Comparison of ENCODE assay signal across 1 cellular context in genomic region chr17:5419356-5419958, GRCh38.
TF ChIP-seq lines count a peak whose summit lies in the region.

TSS of gene NUP88 (minus strand) at chr17:5419662. CDS start at chr17:5419650, 12 bp downstream.

TF ChIP-seq in HepG2, 621 proteins besides CTCF, POLR2A, EP300 and RAD21 (continued from another document and continues in another):
- no peak for TF ChIP-seq MTF1 (CRISPR knock-in tag; IDR thresholded peaks at IDR 0.05)
- TF ChIP-seq ZSCAN22 (CRISPR knock-in tag; IDR thresholded peaks at IDR 0.05) = no peak
- TF ChIP-seq ZNF512 (CRISPR knock-in tag; IDR thresholded peaks at IDR 0.05) = no peak
- 0 out of 2 replicates have a peak, but pooled peaks have one; percentile 9 for TF ChIP-seq PBX2 (CRISPR knock-in tag; IDR thresholded peaks at IDR 0.05)
- 0 out of 2 replicates have a peak, but pooled peaks have one; percentile 18 for TF ChIP-seq TFAP4 (IDR thresholded peaks at IDR 0.05; ENCODE audit: borderline replicate concordance, low read depth)
- no peak for TF ChIP-seq ZNF709 (CRISPR knock-in tag; IDR thresholded peaks at IDR 0.05)
- no peak for TF ChIP-seq MEIS1 (CRISPR knock-in tag; IDR thresholded peaks at IDR 0.05; ENCODE audit: borderline replicate concordance)
- TF ChIP-seq ZNF138 (CRISPR knock-in tag; IDR thresholded peaks at IDR 0.05; ENCODE audit: low read depth) = 0 out of 2 replicates have a peak, but pooled peaks have one; percentile 8
- no peak for TF ChIP-seq ZNF367 (CRISPR knock-in tag; IDR thresholded peaks at IDR 0.05; ENCODE audit: borderline replicate concordance)
- no peak for TF ChIP-seq CBX2 (IDR thresholded peaks at IDR 0.05; ENCODE audit: low read depth, low read length)
- TF ChIP-seq CBX2 (CRISPR knock-in tag; IDR thresholded peaks at IDR 0.05; ENCODE audit: low read depth) = no peak
- no peak for TF ChIP-seq ZNF720 (CRISPR knock-in tag; IDR thresholded peaks at IDR 0.05)
- TF ChIP-seq ZNF597 (CRISPR knock-in tag; IDR thresholded peaks at IDR 0.05) = no peak
- TF ChIP-seq ZNF235 (CRISPR knock-in tag; IDR thresholded peaks at IDR 0.05; ENCODE audit: borderline replicate concordance) = no peak; the same call in 1 of the 2 replicates
- no peak for TF ChIP-seq ZNF674 (CRISPR knock-in tag; IDR thresholded peaks at IDR 0.05; ENCODE audit: low read depth)
- no peak for TF ChIP-seq FLYWCH1 (CRISPR knock-in tag; IDR thresholded peaks at IDR 0.05)
- TF ChIP-seq CENPBD1 (CRISPR knock-in tag; IDR thresholded peaks at IDR 0.05; ENCODE audit: borderline replicate concordance, low read depth) = no peak
- no peak for TF ChIP-seq HNRNPH1 (optimal IDR thresholded peaks at IDR 0.05; ENCODE audit: low read depth, low read length)
- no peak for TF ChIP-seq GTF3A (CRISPR knock-in tag; conservative IDR thresholded peaks at IDR 0.05)
- TF ChIP-seq ZNF816 (CRISPR knock-in tag; IDR thresholded peaks at IDR 0.05; ENCODE audit: borderline replicate concordance) = no peak; the same call in 1 of the 2 replicates
- TF ChIP-seq ZNF703 (CRISPR knock-in tag; IDR thresholded peaks at IDR 0.05; ENCODE audit: borderline replicate concordance) = no peak
- peak; percentile 32; the same call in 1 of the 2 replicates for TF ChIP-seq ZNF430 (CRISPR knock-in tag; IDR thresholded peaks at IDR 0.05)
- TF ChIP-seq ETV6 (CRISPR knock-in tag; conservative IDR thresholded peaks at IDR 0.05) = 0 out of 2 replicates have a peak, but pooled peaks have one; percentile 19
- no peak for TF ChIP-seq RELA (CRISPR knock-in tag; IDR thresholded peaks at IDR 0.05)
- no peak for TF ChIP-seq RARA (CRISPR knock-in tag; IDR thresholded peaks at IDR 0.05)
- TF ChIP-seq PAXIP1 (CRISPR knock-in tag; conservative IDR thresholded peaks at IDR 0.05) = peak; percentile 14; the same call in 1 of the 2 replicates
- no peak; the same call in 1 of the 2 replicates for TF ChIP-seq MED1 (CRISPR knock-in tag; IDR thresholded peaks at IDR 0.05)
- no peak for TF ChIP-seq ZNF124 (CRISPR knock-in tag; IDR thresholded peaks at IDR 0.05)
- peak; percentile 80 for TF ChIP-seq CREM (IDR thresholded peaks at IDR 0.05)
- TF ChIP-seq CREM (CRISPR knock-in tag; IDR thresholded peaks at IDR 0.05) = no peak
- 0 out of 2 replicates have a peak, but pooled peaks have one; percentile 25 for TF ChIP-seq CBX5 (CRISPR knock-in tag; IDR thresholded peaks at IDR 0.05; ENCODE audit: borderline replicate concordance)
- no peak for TF ChIP-seq HMG20A (CRISPR knock-in tag; IDR thresholded peaks at IDR 0.05; ENCODE audit: borderline replicate concordance)
- TF ChIP-seq ZBTB8A (CRISPR knock-in tag; IDR thresholded peaks at IDR 0.05; ENCODE audit: borderline replicate concordance, low read depth) = no peak
- TF ChIP-seq ZFYVE20 (CRISPR knock-in tag; IDR thresholded peaks at IDR 0.05; ENCODE audit: borderline replicate concordance, low read depth) = no peak
- TF ChIP-seq ETV5 (CRISPR knock-in tag; IDR thresholded peaks at IDR 0.05; ENCODE audit: borderline replicate concordance) = 0 out of 2 replicates have a peak, but pooled peaks have one; percentile 12
- TF ChIP-seq SAFB2 (CRISPR knock-in tag; IDR thresholded peaks at IDR 0.05; ENCODE audit: borderline replicate concordance, low read depth) = peak; percentile 42; the same call in 1 of the 2 replicates
- no peak for TF ChIP-seq SOX5 (CRISPR knock-in tag; IDR thresholded peaks at IDR 0.05; ENCODE audit: borderline replicate concordance)
- peak; percentile 66 for TF ChIP-seq ARNT2 (CRISPR knock-in tag; IDR thresholded peaks at IDR 0.05; ENCODE audit: low read depth)
- TF ChIP-seq ZNF263 (CRISPR knock-in tag; IDR thresholded peaks at IDR 0.05) = no peak
- peak; percentile 24; the same call in 1 of the 2 replicates for TF ChIP-seq HOXA5 (CRISPR knock-in tag; IDR thresholded peaks at IDR 0.05)
- 0 out of 2 replicates have a peak, but pooled peaks have one; percentile 47 for TF ChIP-seq ZGPAT (CRISPR knock-in tag; IDR thresholded peaks at IDR 0.05)
- TF ChIP-seq HOXA7 (CRISPR knock-in tag; IDR thresholded peaks at IDR 0.05) = no peak
- no peak for TF ChIP-seq PHF5A (CRISPR knock-in tag; IDR thresholded peaks at IDR 0.05; ENCODE audit: low read depth, unreplicated experiment)
- TF ChIP-seq ZNF510 (CRISPR knock-in tag; IDR thresholded peaks at IDR 0.05; ENCODE audit: low read depth) = no peak
- TF ChIP-seq MAFG (CRISPR knock-in tag; IDR thresholded peaks at IDR 0.05) = no peak
- peak; percentile 67; the same call in 1 of the 2 replicates for TF ChIP-seq HES4 (CRISPR knock-in tag; IDR thresholded peaks at IDR 0.05; ENCODE audit: borderline replicate concordance)
- TF ChIP-seq ZUFSP (CRISPR knock-in tag; IDR thresholded peaks at IDR 0.05; ENCODE audit: borderline replicate concordance) = no peak
- no peak for TF ChIP-seq SSRP1 (CRISPR knock-in tag; IDR thresholded peaks at IDR 0.05)
